Comparison of ENCODE assay signal across 1 cellular context in genomic region chr11:126317681-126318641, GRCh38.
TF ChIP-seq lines count a peak whose summit lies in the region.

No MANE protein-coding gene starts in this region.

TF ChIP-seq in GM12878, 131 proteins besides CTCF, POLR2A, EP300 and RAD21:
- TF ChIP-seq YY1 (IDR thresholded peaks at IDR 0.05; ENCODE audit: low read depth, low read length) = 0 out of 2 replicates have a peak, but pooled peaks have one; percentile 15
- TF ChIP-seq IKZF2 (IDR thresholded peaks at IDR 0.05) = no peak
- no peak for TF ChIP-seq REST (IDR thresholded peaks at IDR 0.05; ENCODE audit: low read depth, low read length)
- 0 out of 2 replicates have a peak, but pooled peaks have one; percentile 15 for TF ChIP-seq TARDBP (IDR thresholded peaks at IDR 0.05; ENCODE audit: borderline replicate concordance)
- peak; percentile 67 for TF ChIP-seq RUNX3 (IDR thresholded peaks at IDR 0.05; ENCODE audit: low read length)
